ENCODE assay signal across 8 cellular contexts in genomic region chr2:171522057-171522803, GRCh38. TPM values are rescaled to one million over a fixed set of nuclear protein-coding genes. Genes with fewer than 3 reads are reported as not detected.
A peak's percentile ranks its signal among the peaks of the same experiment; 100 is the strongest.
DNase-seq lines count a peak whose midpoint lies in the region; ATAC-seq and TF ChIP-seq lines count a peak whose summit lies in the region.

Gene CYBRD1, plus strand, starts transcription at chr2:171522474. Its CDS starts 72 bp downstream, at chr2:171522546.

- WGBS in esophagus, 2 donors, result 1 to 2% methylated on average over 45 to 46 of the region's 46 CpGs

- peaks cover 15% of the 10 kb centered on the region for H3K4me1 ChIP-seq in DOHH2 (ENCODE audit: control insufficient read depth, low read length)
- H3K4me1 ChIP-seq in HUES6 (ENCODE audit: control insufficient read depth, insufficient read depth, low read length), result peaks cover 21% of the 10 kb centered on the region
- peaks cover 0 to 3% of the 10 kb centered on the region in 2 donors for H3K4me1 ChIP-seq in esophagus (ENCODE audit: control insufficient read depth in 2 of 2, insufficient read depth in 2 of 2, low read length in 1 of 2)
- H3K4me1 ChIP-seq in thoracic aorta (ENCODE audit: control insufficient read depth in 1 of 2, low read depth in 2 of 2), result peaks cover 7 to 40% of the 10 kb centered on the region in 2 donors

- DNase-seq in WERI-Rb-1 (peak; percentile 51), middle frontal gyrus (ENCODE audit: extremely low spot score, low spot score) (peak; percentile 57), thoracic aorta (ENCODE audit: low spot score) (peak; percentile 50), activated gamma-delta T cell treated with Interleukin-2 at 50 U/mL for 16 hours (no peak)

- TF ChIP-seq CTCF in DOHH2 (IDR thresholded peaks at IDR 0.05; ENCODE audit: low read depth, low read length, poor library complexity, severe bottlenecking) (no peak), WERI-Rb-1 (IDR thresholded peaks at IDR 0.05; ENCODE audit: low read depth, low read length) (no peak), thoracic aorta (IDR thresholded peaks at IDR 0.05) (no peak)

- H3K27ac ChIP-seq in DOHH2 (ENCODE audit: low read depth, low read length), result no peak within 1 kb of the TSS
- H3K27ac ChIP-seq in HUES6 (ENCODE audit: low read depth, low read length), result peak within 1 kb of the TSS; percentile 3; the same call in 1 of the 2 replicates
- peak within 1 kb of the TSS; percentile 53 for H3K27ac ChIP-seq in WERI-Rb-1
- peak within 1 kb of the TSS; percentile 78 to 92 for H3K27ac ChIP-seq in esophagus (ENCODE audit: low read depth in 2 of 2, low read length in 1 of 2)
- H3K27ac ChIP-seq in thoracic aorta, result peak within 1 kb of the TSS; percentile 94 to 98

- no peaks in the 10 kb centered on the region for H3K9me2 ChIP-seq in DOHH2 (replicated peaks; ENCODE audit: control insufficient read depth, low read length)

- no peaks in the 10 kb centered on the region for H3K79me2 ChIP-seq in DOHH2 (ENCODE audit: control insufficient read depth, low read length)

- H3K4me2 ChIP-seq in DOHH2 (ENCODE audit: low read length), result peak within 1 kb of the TSS; percentile 87

- H3K27me3 ChIP-seq in DOHH2 (ENCODE audit: control insufficient read depth, low read length), result peaks cover 58% of the 10 kb centered on the region
- H3K27me3 ChIP-seq in HUES6 (ENCODE audit: control insufficient read depth, insufficient read depth, low read length), result peaks cover 21% of the 10 kb centered on the region
- H3K27me3 ChIP-seq in WERI-Rb-1 (ENCODE audit: insufficient read depth, low read depth, severe bottlenecking), result no peaks in the 10 kb centered on the region
- no peaks in the 10 kb centered on the region for H3K27me3 ChIP-seq in esophagus (ENCODE audit: control insufficient read depth in 1 of 2, insufficient read depth in 2 of 2, low read length in 2 of 2)
- H3K27me3 ChIP-seq in thoracic aorta (replicated peaks; ENCODE audit: insufficient read depth), result no peaks in the 10 kb centered on the region

- ATAC-seq in GM19397 (IDR thresholded peaks at IDR 0.05; ENCODE audit: unreplicated experiment) (peak; percentile 45), thoracic aorta (ENCODE audit: insufficient number of reproducible peaks, low FRiP score, low read depth) (peak; percentile 58)

- H4K20me1 ChIP-seq in DOHH2 (ENCODE audit: control insufficient read depth, insufficient read depth, low read depth, low read length), result no peaks in the 10 kb centered on the region

- H3K9me3 ChIP-seq in DOHH2 (ENCODE audit: control insufficient read depth, insufficient read depth, low read length) (no peaks in the 10 kb centered on the region), HUES6 (ENCODE audit: control insufficient read depth, insufficient read depth, low read depth, low read length) (no peaks in the 10 kb centered on the region), WERI-Rb-1 (ENCODE audit: severe bottlenecking) (no peaks in the 10 kb centered on the region), esophagus (ENCODE audit: control insufficient read depth in 2 of 2, insufficient read depth in 1 of 2, low read depth in 1 of 2, low read length in 1 of 2) (no peaks in the 10 kb centered on the region), thoracic aorta (no peaks in the 10 kb centered on the region)

- H3K4me3 ChIP-seq in DOHH2 (ENCODE audit: low read length) (peak within 1 kb of the TSS; percentile 73), HUES6 (ENCODE audit: low read depth, low read length) (peak within 1 kb of the TSS; percentile 94), WERI-Rb-1 (ENCODE audit: low read depth, low read length) (peak within 1 kb of the TSS; percentile 90), esophagus (ENCODE audit: low read depth in 1 of 2, low read length in 2 of 2) (peak within 1 kb of the TSS; percentile 60 to 68), thoracic aorta (peak within 1 kb of the TSS; percentile 98)

- no peaks in the 10 kb centered on the region for H3F3A ChIP-seq in DOHH2 (ENCODE audit: control insufficient read depth, insufficient read depth)

- H3K9ac ChIP-seq in HUES6 (ENCODE audit: low read length), result peak within 1 kb of the TSS; percentile 83

- H3K36me3 ChIP-seq in DOHH2 (ENCODE audit: control insufficient read depth, low read length), result no peaks in the 10 kb centered on the region
- H3K36me3 ChIP-seq in HUES6 (ENCODE audit: control insufficient read depth, insufficient read depth, low read length), result no peaks in the 10 kb centered on the region
- no peaks in the 10 kb centered on the region for H3K36me3 ChIP-seq in WERI-Rb-1
- no peaks in the 10 kb centered on the region for H3K36me3 ChIP-seq in esophagus (ENCODE audit: control insufficient read depth in 2 of 2, insufficient read depth in 2 of 2, low read length in 1 of 2)
- no peaks in the 10 kb centered on the region for H3K36me3 ChIP-seq in thoracic aorta

RNA-seq across cellular contexts. Expression of gene CYBRD1, which starts in this region (rescaled TPM):
- 10 to 100 TPM in 1 of 2 donors, 1 to 10 TPM in 1; 8.4 to 17.2 TPM for polyA plus RNA-seq in esophagus
- 100 to 1,000 TPM; 357 to 453 TPM for total RNA-seq in thoracic aorta
